Comparison of ENCODE assay signal across 1 cellular context in the genomic region with DNA sequence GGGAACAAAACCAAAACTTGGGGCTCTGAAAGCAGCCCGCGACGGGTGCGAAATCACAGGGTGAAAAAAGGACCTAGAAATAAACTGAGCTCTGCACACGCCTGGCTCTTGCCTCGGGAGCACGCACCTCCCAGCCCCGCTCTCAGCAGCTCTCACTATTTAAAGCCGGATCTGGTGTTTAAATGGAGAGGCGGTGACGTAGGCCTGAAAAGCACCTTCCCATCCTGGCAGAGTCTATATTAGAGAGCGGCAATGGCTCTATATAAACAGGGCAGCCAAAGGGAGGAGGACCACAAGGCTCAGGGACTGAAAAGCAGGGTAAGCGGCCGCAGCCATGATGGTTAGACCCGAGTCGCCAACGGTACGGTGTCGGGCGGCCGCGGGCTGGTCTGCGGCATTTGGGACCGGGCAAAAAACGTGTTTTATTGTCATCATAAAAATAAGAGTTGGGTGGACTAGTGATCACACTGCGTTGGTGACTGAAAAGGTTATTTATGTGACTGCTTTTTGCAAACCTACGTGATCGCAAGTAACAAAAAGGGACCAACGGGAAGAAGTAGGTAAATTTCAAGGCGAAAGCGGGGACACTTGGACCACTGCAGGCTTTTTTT.
TF ChIP-seq lines count a peak whose summit lies in the region.

No MANE protein-coding gene starts in this region.

TF ChIP-seq in HepG2, 621 proteins besides CTCF, POLR2A, EP300 and RAD21 (continued from another document and continues in another):
- TF ChIP-seq, protein P1, sequence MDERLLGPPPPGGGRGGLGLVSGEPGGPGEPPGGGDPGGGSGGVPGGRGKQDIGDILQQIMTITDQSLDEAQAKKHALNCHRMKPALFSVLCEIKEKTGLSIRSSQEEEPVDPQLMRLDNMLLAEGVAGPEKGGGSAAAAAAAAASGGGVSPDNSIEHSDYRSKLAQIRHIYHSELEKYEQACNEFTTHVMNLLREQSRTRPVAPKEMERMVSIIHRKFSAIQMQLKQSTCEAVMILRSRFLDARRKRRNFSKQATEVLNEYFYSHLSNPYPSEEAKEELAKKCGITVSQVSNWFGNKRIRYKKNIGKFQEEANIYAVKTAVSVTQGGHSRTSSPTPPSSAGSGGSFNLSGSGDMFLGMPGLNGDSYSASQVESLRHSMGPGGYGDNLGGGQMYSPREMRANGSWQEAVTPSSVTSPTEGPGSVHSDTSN (CRISPR knock-in tag; IDR thresholded peaks at IDR 0.05) = no peak
- TF ChIP-seq, protein P2, sequence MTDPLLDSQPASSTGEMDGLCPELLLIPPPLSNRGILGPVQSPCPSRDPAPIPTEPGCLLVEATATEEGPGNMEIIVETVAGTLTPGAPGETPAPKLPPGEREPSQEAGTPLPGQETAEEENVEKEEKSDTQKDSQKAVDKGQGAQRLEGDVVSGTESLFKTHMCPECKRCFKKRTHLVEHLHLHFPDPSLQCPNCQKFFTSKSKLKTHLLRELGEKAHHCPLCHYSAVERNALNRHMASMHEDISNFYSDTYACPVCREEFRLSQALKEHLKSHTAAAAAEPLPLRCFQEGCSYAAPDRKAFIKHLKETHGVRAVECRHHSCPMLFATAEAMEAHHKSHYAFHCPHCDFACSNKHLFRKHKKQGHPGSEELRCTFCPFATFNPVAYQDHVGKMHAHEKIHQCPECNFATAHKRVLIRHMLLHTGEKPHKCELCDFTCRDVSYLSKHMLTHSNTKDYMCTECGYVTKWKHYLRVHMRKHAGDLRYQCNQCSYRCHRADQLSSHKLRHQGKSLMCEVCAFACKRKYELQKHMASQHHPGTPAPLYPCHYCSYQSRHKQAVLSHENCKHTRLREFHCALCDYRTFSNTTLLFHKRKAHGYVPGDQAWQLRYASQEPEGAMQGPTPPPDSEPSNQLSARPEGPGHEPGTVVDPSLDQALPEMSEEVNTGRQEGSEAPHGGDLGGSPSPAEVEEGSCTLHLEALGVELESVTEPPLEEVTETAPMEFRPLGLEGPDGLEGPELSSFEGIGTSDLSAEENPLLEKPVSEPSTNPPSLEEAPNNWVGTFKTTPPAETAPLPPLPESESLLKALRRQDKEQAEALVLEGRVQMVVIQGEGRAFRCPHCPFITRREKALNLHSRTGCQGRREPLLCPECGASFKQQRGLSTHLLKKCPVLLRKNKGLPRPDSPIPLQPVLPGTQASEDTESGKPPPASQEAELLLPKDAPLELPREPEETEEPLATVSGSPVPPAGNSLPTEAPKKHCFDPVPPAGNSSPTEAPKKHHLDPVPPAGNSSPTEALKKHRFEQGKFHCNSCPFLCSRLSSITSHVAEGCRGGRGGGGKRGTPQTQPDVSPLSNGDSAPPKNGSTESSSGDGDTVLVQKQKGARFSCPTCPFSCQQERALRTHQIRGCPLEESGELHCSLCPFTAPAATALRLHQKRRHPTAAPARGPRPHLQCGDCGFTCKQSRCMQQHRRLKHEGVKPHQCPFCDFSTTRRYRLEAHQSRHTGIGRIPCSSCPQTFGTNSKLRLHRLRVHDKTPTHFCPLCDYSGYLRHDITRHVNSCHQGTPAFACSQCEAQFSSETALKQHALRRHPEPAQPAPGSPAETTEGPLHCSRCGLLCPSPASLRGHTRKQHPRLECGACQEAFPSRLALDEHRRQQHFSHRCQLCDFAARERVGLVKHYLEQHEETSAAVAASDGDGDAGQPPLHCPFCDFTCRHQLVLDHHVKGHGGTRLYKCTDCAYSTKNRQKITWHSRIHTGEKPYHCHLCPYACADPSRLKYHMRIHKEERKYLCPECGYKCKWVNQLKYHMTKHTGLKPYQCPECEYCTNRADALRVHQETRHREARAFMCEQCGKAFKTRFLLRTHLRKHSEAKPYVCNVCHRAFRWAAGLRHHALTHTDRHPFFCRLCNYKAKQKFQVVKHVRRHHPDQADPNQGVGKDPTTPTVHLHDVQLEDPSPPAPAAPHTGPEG (CRISPR knock-in tag; IDR thresholded peaks at IDR 0.05) = 0 out of 2 replicates have a peak, but pooled peaks have one; percentile 18
- TF ChIP-seq, protein P3, sequence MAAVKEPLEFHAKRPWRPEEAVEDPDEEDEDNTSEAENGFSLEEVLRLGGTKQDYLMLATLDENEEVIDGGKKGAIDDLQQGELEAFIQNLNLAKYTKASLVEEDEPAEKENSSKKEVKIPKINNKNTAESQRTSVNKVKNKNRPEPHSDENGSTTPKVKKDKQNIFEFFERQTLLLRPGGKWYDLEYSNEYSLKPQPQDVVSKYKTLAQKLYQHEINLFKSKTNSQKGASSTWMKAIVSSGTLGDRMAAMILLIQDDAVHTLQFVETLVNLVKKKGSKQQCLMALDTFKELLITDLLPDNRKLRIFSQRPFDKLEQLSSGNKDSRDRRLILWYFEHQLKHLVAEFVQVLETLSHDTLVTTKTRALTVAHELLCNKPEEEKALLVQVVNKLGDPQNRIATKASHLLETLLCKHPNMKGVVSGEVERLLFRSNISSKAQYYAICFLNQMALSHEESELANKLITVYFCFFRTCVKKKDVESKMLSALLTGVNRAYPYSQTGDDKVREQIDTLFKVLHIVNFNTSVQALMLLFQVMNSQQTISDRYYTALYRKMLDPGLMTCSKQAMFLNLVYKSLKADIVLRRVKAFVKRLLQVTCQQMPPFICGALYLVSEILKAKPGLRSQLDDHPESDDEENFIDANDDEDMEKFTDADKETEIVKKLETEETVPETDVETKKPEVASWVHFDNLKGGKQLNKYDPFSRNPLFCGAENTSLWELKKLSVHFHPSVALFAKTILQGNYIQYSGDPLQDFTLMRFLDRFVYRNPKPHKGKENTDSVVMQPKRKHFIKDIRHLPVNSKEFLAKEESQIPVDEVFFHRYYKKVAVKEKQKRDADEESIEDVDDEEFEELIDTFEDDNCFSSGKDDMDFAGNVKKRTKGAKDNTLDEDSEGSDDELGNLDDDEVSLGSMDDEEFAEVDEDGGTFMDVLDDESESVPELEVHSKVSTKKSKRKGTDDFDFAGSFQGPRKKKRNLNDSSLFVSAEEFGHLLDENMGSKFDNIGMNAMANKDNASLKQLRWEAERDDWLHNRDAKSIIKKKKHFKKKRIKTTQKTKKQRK (IDR thresholded peaks at IDR 0.05; ENCODE audit: low read length) = no peak
- peak; percentile 77; the same call in 1 of the 2 replicates for TF ChIP-seq MIER3 (CRISPR knock-in tag; IDR thresholded peaks at IDR 0.05; ENCODE audit: borderline replicate concordance)
- peak; percentile 85 for TF ChIP-seq SALL1 (CRISPR knock-in tag; IDR thresholded peaks at IDR 0.05)
- TF ChIP-seq DMAP1 (CRISPR knock-in tag; IDR thresholded peaks at IDR 0.05) = peak; percentile 50; the same call in 1 of the 2 replicates
- TF ChIP-seq, protein P4, sequence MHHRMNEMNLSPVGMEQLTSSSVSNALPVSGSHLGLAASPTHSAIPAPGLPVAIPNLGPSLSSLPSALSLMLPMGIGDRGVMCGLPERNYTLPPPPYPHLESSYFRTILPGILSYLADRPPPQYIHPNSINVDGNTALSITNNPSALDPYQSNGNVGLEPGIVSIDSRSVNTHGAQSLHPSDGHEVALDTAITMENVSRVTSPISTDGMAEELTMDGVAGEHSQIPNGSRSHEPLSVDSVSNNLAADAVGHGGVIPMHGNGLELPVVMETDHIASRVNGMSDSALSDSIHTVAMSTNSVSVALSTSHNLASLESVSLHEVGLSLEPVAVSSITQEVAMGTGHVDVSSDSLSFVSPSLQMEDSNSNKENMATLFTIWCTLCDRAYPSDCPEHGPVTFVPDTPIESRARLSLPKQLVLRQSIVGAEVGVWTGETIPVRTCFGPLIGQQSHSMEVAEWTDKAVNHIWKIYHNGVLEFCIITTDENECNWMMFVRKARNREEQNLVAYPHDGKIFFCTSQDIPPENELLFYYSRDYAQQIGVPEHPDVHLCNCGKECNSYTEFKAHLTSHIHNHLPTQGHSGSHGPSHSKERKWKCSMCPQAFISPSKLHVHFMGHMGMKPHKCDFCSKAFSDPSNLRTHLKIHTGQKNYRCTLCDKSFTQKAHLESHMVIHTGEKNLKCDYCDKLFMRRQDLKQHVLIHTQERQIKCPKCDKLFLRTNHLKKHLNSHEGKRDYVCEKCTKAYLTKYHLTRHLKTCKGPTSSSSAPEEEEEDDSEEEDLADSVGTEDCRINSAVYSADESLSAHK (CRISPR knock-in tag; IDR thresholded peaks at IDR 0.05; ENCODE audit: borderline replicate concordance) = no peak
- TF ChIP-seq SYNCRIP (IDR thresholded peaks at IDR 0.05; ENCODE audit: insufficient read depth, low read depth, low read length) = no peak
- peak; percentile 95 for TF ChIP-seq POGZ (CRISPR knock-in tag; IDR thresholded peaks at IDR 0.05)
- no peak for TF ChIP-seq ZNF782 (CRISPR knock-in tag; IDR thresholded peaks at IDR 0.05; ENCODE audit: borderline replicate concordance)
- peak; percentile 67; the same call in 1 of the 2 replicates for TF ChIP-seq HOXD1 (CRISPR knock-in tag; IDR thresholded peaks at IDR 0.05)
- TF ChIP-seq, protein P5, sequence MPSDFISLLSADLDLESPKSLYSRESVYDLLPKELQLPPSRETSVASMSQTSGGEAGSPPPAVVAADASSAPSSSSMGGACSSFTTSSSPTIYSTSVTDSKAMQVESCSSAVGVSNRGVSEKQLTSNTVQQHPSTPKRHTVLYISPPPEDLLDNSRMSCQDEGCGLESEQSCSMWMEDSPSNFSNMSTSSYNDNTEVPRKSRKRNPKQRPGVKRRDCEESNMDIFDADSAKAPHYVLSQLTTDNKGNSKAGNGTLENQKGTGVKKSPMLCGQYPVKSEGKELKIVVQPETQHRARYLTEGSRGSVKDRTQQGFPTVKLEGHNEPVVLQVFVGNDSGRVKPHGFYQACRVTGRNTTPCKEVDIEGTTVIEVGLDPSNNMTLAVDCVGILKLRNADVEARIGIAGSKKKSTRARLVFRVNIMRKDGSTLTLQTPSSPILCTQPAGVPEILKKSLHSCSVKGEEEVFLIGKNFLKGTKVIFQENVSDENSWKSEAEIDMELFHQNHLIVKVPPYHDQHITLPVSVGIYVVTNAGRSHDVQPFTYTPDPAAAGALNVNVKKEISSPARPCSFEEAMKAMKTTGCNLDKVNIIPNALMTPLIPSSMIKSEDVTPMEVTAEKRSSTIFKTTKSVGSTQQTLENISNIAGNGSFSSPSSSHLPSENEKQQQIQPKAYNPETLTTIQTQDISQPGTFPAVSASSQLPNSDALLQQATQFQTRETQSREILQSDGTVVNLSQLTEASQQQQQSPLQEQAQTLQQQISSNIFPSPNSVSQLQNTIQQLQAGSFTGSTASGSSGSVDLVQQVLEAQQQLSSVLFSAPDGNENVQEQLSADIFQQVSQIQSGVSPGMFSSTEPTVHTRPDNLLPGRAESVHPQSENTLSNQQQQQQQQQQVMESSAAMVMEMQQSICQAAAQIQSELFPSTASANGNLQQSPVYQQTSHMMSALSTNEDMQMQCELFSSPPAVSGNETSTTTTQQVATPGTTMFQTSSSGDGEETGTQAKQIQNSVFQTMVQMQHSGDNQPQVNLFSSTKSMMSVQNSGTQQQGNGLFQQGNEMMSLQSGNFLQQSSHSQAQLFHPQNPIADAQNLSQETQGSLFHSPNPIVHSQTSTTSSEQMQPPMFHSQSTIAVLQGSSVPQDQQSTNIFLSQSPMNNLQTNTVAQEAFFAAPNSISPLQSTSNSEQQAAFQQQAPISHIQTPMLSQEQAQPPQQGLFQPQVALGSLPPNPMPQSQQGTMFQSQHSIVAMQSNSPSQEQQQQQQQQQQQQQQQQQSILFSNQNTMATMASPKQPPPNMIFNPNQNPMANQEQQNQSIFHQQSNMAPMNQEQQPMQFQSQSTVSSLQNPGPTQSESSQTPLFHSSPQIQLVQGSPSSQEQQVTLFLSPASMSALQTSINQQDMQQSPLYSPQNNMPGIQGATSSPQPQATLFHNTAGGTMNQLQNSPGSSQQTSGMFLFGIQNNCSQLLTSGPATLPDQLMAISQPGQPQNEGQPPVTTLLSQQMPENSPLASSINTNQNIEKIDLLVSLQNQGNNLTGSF (CRISPR knock-in tag; IDR thresholded peaks at IDR 0.05) = peak; percentile 21; the same call in 1 of the 2 replicates
- peak; percentile 16; the same call in 1 of the 2 replicates for TF ChIP-seq CHD2 (IDR thresholded peaks at IDR 0.05; ENCODE audit: low read depth, low read length)
- no peak for TF ChIP-seq ZNF431 (CRISPR knock-in tag; IDR thresholded peaks at IDR 0.05; ENCODE audit: borderline replicate concordance, low read depth)
- no peak for TF ChIP-seq JARID2 (CRISPR knock-in tag; IDR thresholded peaks at IDR 0.05; ENCODE audit: insufficient replicate concordance)
- 0 out of 2 replicates have a peak, but pooled peaks have one; percentile 68 for TF ChIP-seq KLF6 (CRISPR knock-in tag; IDR thresholded peaks at IDR 0.05)
- TF ChIP-seq ZNF883 (CRISPR knock-in tag; IDR thresholded peaks at IDR 0.05; ENCODE audit: not compliant biosample characterization) = peak; percentile 56
- TF ChIP-seq ZNF3 (CRISPR knock-in tag; IDR thresholded peaks at IDR 0.05) = 0 out of 2 replicates have a peak, but pooled peaks have one; percentile 23
- TF ChIP-seq, protein P6, sequence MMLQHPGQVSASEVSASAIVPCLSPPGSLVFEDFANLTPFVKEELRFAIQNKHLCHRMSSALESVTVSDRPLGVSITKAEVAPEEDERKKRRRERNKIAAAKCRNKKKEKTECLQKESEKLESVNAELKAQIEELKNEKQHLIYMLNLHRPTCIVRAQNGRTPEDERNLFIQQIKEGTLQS (CRISPR knock-in tag; IDR thresholded peaks at IDR 0.05) = peak; percentile 47; the same call in 1 of the 2 replicates
- TF ChIP-seq ZNF749 (CRISPR knock-in tag; IDR thresholded peaks at IDR 0.05; ENCODE audit: borderline replicate concordance) = 0 out of 2 replicates have a peak, but pooled peaks have one; percentile 38
- peak; percentile 77 for TF ChIP-seq ZNF331 (CRISPR knock-in tag; IDR thresholded peaks at IDR 0.05)
- TF ChIP-seq SOX13 (IDR thresholded peaks at IDR 0.05) = peak; percentile 45; the same call in 1 of the 2 replicates
- peak in 1 of 2 experiments; percentile 34; a peak in 1 of 4 replicates for TF ChIP-seq SOX13 (CRISPR knock-in tag; conservative IDR thresholded peaks at IDR 0.05 in 1 of 2, IDR thresholded peaks at IDR 0.05 in 1 of 2)
- TF ChIP-seq CCAR2 (optimal IDR thresholded peaks at IDR 0.05; ENCODE audit: low read depth, low read length) = no peak
- TF ChIP-seq ZNF605 (CRISPR knock-in tag; IDR thresholded peaks at IDR 0.05) = peak; percentile 88
- TF ChIP-seq GLI4 (CRISPR knock-in tag; IDR thresholded peaks at IDR 0.05; ENCODE audit: borderline replicate concordance) = no peak
- no peak for TF ChIP-seq NFIB (CRISPR knock-in tag; IDR thresholded peaks at IDR 0.05; ENCODE audit: borderline replicate concordance)
- no peak for TF ChIP-seq ATF7 (IDR thresholded peaks at IDR 0.05)
- 0 out of 2 replicates have a peak, but pooled peaks have one; percentile 54 for TF ChIP-seq ATF7 (CRISPR knock-in tag; IDR thresholded peaks at IDR 0.05)
- peak; percentile 94 for TF ChIP-seq GTF2F1 (IDR thresholded peaks at IDR 0.05; ENCODE audit: low read length)
- no peak for TF ChIP-seq IKZF1 (IDR thresholded peaks at IDR 0.05)
- TF ChIP-seq DNMT3B (CRISPR knock-in tag; conservative IDR thresholded peaks at IDR 0.05) = peak; percentile 85
- peak; percentile 51; the same call in 1 of the 2 replicates for TF ChIP-seq NFIC (IDR thresholded peaks at IDR 0.05; ENCODE audit: low read length)
- TF ChIP-seq FOXK1 (CRISPR knock-in tag; IDR thresholded peaks at IDR 0.05; ENCODE audit: borderline replicate concordance, low read depth) = peak; percentile 79; the same call in 1 of the 2 replicates
- TF ChIP-seq GPN1 (CRISPR knock-in tag; IDR thresholded peaks at IDR 0.05; ENCODE audit: borderline replicate concordance) = no peak
